In genomic region chr4:3042226-3042625, GRCh38 we compare ENCODE assay signal across 9 cellular contexts. TPM values are rescaled to one million over a fixed set of nuclear protein-coding genes. Genes with fewer than 3 reads are reported as not detected.
A peak's percentile ranks its signal among the peaks of the same experiment; 100 is the strongest.
DNase-seq lines count a peak whose midpoint lies in the region; ATAC-seq and TF ChIP-seq lines count a peak whose summit lies in the region.
"Had no signal": no experiment of that assay in that cellular context is flagged by ENCODE, and none has a peak within 500 bp of the region (broad histone marks: within the 10 kb centered on the region; RNA-seq: fewer than 3 reads in every experiment).

No MANE protein-coding gene starts in this region.

- DNase-seq in Right ventricle myocardium superior (peak; percentile 24), left ventricle myocardium superior (no peak), astrocyte of the spinal cord (ENCODE audit: low read depth, low spot score) (no peak), uterus (no peak), GM20000 (ENCODE audit: low spot score) (no peak), T-helper 9 cell (no peak)

- in situ Hi-C loops in astrocyte of the spinal cord (cut with HindIII; ENCODE audit: low sequenced_read_pairs) = no loop called here

- H3K9me3 ChIP-seq in mucosa of stomach (ENCODE audit: control insufficient read depth, low read length) (no peaks in the 10 kb centered on the region), uterus (no peaks in the 10 kb centered on the region)

- TF ChIP-seq POLR2A in uterus (IDR thresholded peaks at IDR 0.05) = no peak

- intact Hi-C loops in Right ventricle myocardium superior (cut with DNase I) = no loop called here
- intact Hi-C loops in left ventricle myocardium superior (cut with micrococcal nuclease) = no loop called here
- intact Hi-C loops in uterus (cut with DNase I; ENCODE audit: low total_unique reads) = no loop called here

- H3K27me3 ChIP-seq in mucosa of stomach (ENCODE audit: control insufficient read depth, insufficient read depth, low read length) (peaks cover 4% of the 10 kb centered on the region), uterus (no peaks in the 10 kb centered on the region)

- H3K36me3 ChIP-seq in mucosa of stomach (ENCODE audit: control insufficient read depth, insufficient read depth, low read length) (no peaks in the 10 kb centered on the region), uterus (no peaks in the 10 kb centered on the region)

- TF ChIP-seq CTCF in astrocyte of the spinal cord (IDR thresholded peaks at IDR 0.05; ENCODE audit: low read depth, low read length) (no peak), uterus (IDR thresholded peaks at IDR 0.05) (no peak), GM20000 (IDR thresholded peaks at IDR 0.05; ENCODE audit: extremely low read depth, missing control alignments) (no peak)

- ATAC-seq in Right ventricle myocardium superior (ENCODE audit: poor library complexity) (no peak), left ventricle myocardium superior (no peak), HG02884 (IDR thresholded peaks at IDR 0.05; ENCODE audit: unreplicated experiment) (no peak)

- peaks cover 26% of the 10 kb centered on the region for H3K4me1 ChIP-seq in mucosa of stomach (ENCODE audit: control insufficient read depth, insufficient read depth, low read length)
- H3K4me1 ChIP-seq in uterus = no peaks in the 10 kb centered on the region

- peak overlapping the region; percentile 28 for H3K4me3 ChIP-seq in astrocyte of the spinal cord (ENCODE audit: low read depth, low read length)
- peak overlapping the region; percentile 17 for H3K4me3 ChIP-seq in mucosa of stomach (ENCODE audit: low read length)
- H3K4me3 ChIP-seq in uterus = peak overlapping the region; percentile 24 to 38
- H3K4me3 ChIP-seq: SK-N-MC had no signal

- H3K9ac ChIP-seq in mucosa of stomach (ENCODE audit: low read length) = peak overlapping the region; percentile 38

- H3K27ac ChIP-seq in uterus = peak overlapping the region in 1 of 2 donors; percentile 50
- H3K27ac ChIP-seq: SK-N-MC had no signal

RNA-seq across cellular contexts. Expression of gene HTT-AS, which starts 32.1 kb away (rescaled TPM):
- not detected for total RNA-seq in Right ventricle myocardium superior
- total RNA-seq in left ventricle myocardium superior = not detected
- not detected for total RNA-seq in uterus

RNA-seq across cellular contexts. Expression of gene HTT, which starts 32.3 kb away (rescaled TPM):
- total RNA-seq in Right ventricle myocardium superior (23.9 TPM), left ventricle myocardium superior (25.9 TPM), uterus (10 to 100 TPM; 10.9 to 81.4 (median 49.8) TPM)
